ENCODE assay signal across 10 cellular contexts in the genomic region with DNA sequence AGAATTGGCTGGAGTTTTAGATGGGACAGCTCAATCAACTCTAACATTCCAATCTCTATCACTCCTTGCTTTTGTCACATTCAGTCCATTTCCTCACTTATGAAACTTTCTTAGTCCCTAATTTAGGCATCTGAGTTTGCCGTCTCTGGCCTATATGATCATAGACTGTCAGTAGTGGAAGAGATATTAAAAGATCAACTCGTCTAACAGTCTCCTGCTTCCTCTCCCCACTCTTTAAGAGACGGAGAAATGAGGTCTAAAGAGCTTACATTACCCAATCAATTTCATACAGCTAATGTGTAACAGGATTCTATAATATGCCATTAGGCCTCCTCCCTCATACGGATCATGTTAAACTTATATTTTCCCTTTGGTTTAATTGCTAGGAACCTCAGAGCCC. TPM values are rescaled to one million over a fixed set of nuclear protein-coding genes. Genes with fewer than 3 reads are reported as not detected.
A peak's percentile ranks its signal among the peaks of the same experiment; 100 is the strongest.
DNase-seq lines count a peak whose midpoint lies in the region; ATAC-seq and TF ChIP-seq lines count a peak whose summit lies in the region.
"Had no signal": no experiment of that assay in that cellular context is flagged by ENCODE, and none has a peak within 500 bp of the region (broad histone marks: within the 10 kb centered on the region; RNA-seq: fewer than 3 reads in every experiment).

No MANE protein-coding gene starts in this region.

- peak overlapping the region; percentile 73 to 94 (median 88); a peak in 21 of 22 replicates for H3K27ac ChIP-seq in BLaER1 treated with 17β-estradiol and CSF1 and Interleukin-3, amounts not matched to agents 10 nM and 100 nM
- no peak overlapping the region for H3K27ac ChIP-seq in naive thymus-derived CD4-positive, alpha-beta T cell (ENCODE audit: low read depth, low read length)
- H3K27ac ChIP-seq in coronary artery (no peak overlapping the region), SJCRH30 (no peak overlapping the region)

- H3K27me3 Mint-ChIP-seq in activated CD4-positive, alpha-beta memory T cell treated with anti-CD3 and anti-CD28 coated beads for 36 hours: no peaks in the 10 kb centered on the region
- peaks cover 0 to 2% (median 0%) of the 10 kb centered on the region in 5 donors for H3K27me3 Mint-ChIP-seq in naive thymus-derived CD4-positive, alpha-beta T cell

- DNase-seq in Jurkat, Clone E6-1 (ENCODE audit: low read depth, low spot score): no peak
- DNase-seq in activated CD4-positive, alpha-beta memory T cell treated with anti-CD3 and anti-CD28 coated beads for 36 hours: no peak
- no peak for DNase-seq in naive thymus-derived CD4-positive, alpha-beta T cell
- DNase-seq in COLO668 (lab: John Stamatoyannopoulos, UW; ENCODE audit: unreplicated experiment): no peak
- no peak for DNase-seq in coronary artery (ENCODE audit: low spot score)
- no peak for DNase-seq in SJCRH30
- DNase-seq: NCI-H146; stimulated activated CD4-positive, alpha-beta T cell treated with anti-CD3 and anti-CD28 coated beads, Interleukin-1b, Interleukin-23, amount 100 ng/mL, for 48 hours had no signal

- peaks cover 18 to 31% (median 26%) of the 10 kb centered on the region in 10 experiments for H3K4me1 ChIP-seq in BLaER1 treated with 17β-estradiol and CSF1 and Interleukin-3, amounts not matched to agents 10 nM and 100 nM
- H3K4me1 ChIP-seq in naive thymus-derived CD4-positive, alpha-beta T cell (ENCODE audit: control insufficient read depth in 2 of 2, insufficient read depth in 2 of 2, low read length in 2 of 2): peaks cover 12% of the 10 kb centered on the region in 2 donors
- peaks cover 10% of the 10 kb centered on the region for H3K4me1 ChIP-seq in SJCRH30

- H3K36me3 ChIP-seq in BLaER1 treated with 17β-estradiol and CSF1 and Interleukin-3, amounts not matched to agents 10 nM and 100 nM: peaks cover 0 to 11% (median 0%) of the 10 kb centered on the region in 11 experiments; a peak in 1 of 22 replicates
- H3K36me3 ChIP-seq in naive thymus-derived CD4-positive, alpha-beta T cell (ENCODE audit: control insufficient read depth in 2 of 3, insufficient read depth in 3 of 3, low read length in 3 of 3): no peaks in the 10 kb centered on the region
- H3K36me3 ChIP-seq in SJCRH30: no peaks in the 10 kb centered on the region

- peaks cover 4% of the 10 kb centered on the region for H3K36me3 Mint-ChIP-seq in activated CD4-positive, alpha-beta memory T cell treated with anti-CD3 and anti-CD28 coated beads for 36 hours
- peaks cover 0 to 15% (median 8%) of the 10 kb centered on the region in 5 donors for H3K36me3 Mint-ChIP-seq in naive thymus-derived CD4-positive, alpha-beta T cell

- ATAC-seq in naive thymus-derived CD4-positive, alpha-beta T cell: no peak
- ATAC-seq in GM18867 (IDR thresholded peaks at IDR 0.05; ENCODE audit: unreplicated experiment): no peak

- POLR2A ChIA-PET in activated CD4-positive, alpha-beta memory T cell treated with anti-CD3 and anti-CD28 coated beads for 36 hours (lab: Charles Lee): no interaction called here
- POLR2A ChIA-PET in naive thymus-derived CD4-positive, alpha-beta T cell (lab: Charles Lee): interaction anchor here (0.9 kb wide), 1 partner anchor 92 kb away, joined by 3 read pairs; no protein-coding TSS in a partner anchor

- H3K9me3 Mint-ChIP-seq in activated CD4-positive, alpha-beta memory T cell treated with anti-CD3 and anti-CD28 coated beads for 36 hours: no peaks in the 10 kb centered on the region
- peaks cover 0 to 4% (median 0%) of the 10 kb centered on the region in 11 donors for H3K9me3 Mint-ChIP-seq in naive thymus-derived CD4-positive, alpha-beta T cell

- peak overlapping the region; percentile 75 to 93 (median 84) for H3K4me2 ChIP-seq in BLaER1 treated with 17β-estradiol and CSF1 and Interleukin-3, amounts not matched to agents 10 nM and 100 nM

- H3K4me3 ChIP-seq in BLaER1 treated with 17β-estradiol and CSF1 and Interleukin-3, amounts not matched to agents 10 nM and 100 nM: peak overlapping the region; percentile 53 to 74 (median 66)
- peak overlapping the region; percentile 54 for H3K4me3 ChIP-seq in Jurkat, Clone E6-1 (ENCODE audit: low read length)
- H3K4me3 ChIP-seq in naive thymus-derived CD4-positive, alpha-beta T cell (ENCODE audit: low read length): no peak overlapping the region
- H3K4me3 ChIP-seq in coronary artery (no peak overlapping the region), SJCRH30 (no peak overlapping the region)

- peak overlapping the region; percentile 97 for H3K4me3 Mint-ChIP-seq in activated CD4-positive, alpha-beta memory T cell treated with anti-CD3 and anti-CD28 coated beads for 36 hours
- H3K4me3 Mint-ChIP-seq in naive thymus-derived CD4-positive, alpha-beta T cell: peak overlapping the region in 6 of 10 donors; percentile 39 to 98 (median 97)

- H3K4me1 Mint-ChIP-seq in activated CD4-positive, alpha-beta memory T cell treated with anti-CD3 and anti-CD28 coated beads for 36 hours (ENCODE audit: low read depth): peaks cover 16% of the 10 kb centered on the region
- peaks cover 13 to 39% (median 26%) of the 10 kb centered on the region in 7 donors for H3K4me1 Mint-ChIP-seq in naive thymus-derived CD4-positive, alpha-beta T cell

- CTCF ChIA-PET in activated CD4-positive, alpha-beta memory T cell treated with anti-CD3 and anti-CD28 coated beads for 36 hours (lab: Charles Lee): no interaction called here
- CTCF ChIA-PET in naive thymus-derived CD4-positive, alpha-beta T cell (lab: Charles Lee): no interaction called here

- no peak for TF ChIP-seq CTCF in coronary artery (IDR thresholded peaks at IDR 0.05)

- H3K27me3 ChIP-seq in BLaER1 treated with 17β-estradiol and CSF1 and Interleukin-3, amounts not matched to agents 10 nM and 100 nM: no peaks in the 10 kb centered on the region
- H3K27me3 ChIP-seq in naive thymus-derived CD4-positive, alpha-beta T cell (ENCODE audit: control insufficient read depth in 2 of 2, insufficient read depth in 2 of 2, low read length in 2 of 2): no peaks in the 10 kb centered on the region
- H3K27me3 ChIP-seq in SJCRH30: no peaks in the 10 kb centered on the region

- no peak overlapping the region for H3K27ac Mint-ChIP-seq in activated CD4-positive, alpha-beta memory T cell treated with anti-CD3 and anti-CD28 coated beads for 36 hours
- H3K27ac Mint-ChIP-seq in naive thymus-derived CD4-positive, alpha-beta T cell: peak overlapping the region in 7 of 9 donors; percentile 38 to 100 (median 99)

- peaks cover 0 to 7% (median 0%) of the 10 kb centered on the region in 11 experiments; a peak in 1 of 22 replicates for H3K9me3 ChIP-seq in BLaER1 treated with 17β-estradiol and CSF1 and Interleukin-3, amounts not matched to agents 10 nM and 100 nM (replicated peaks in 1 of 11)
- H3K9me3 ChIP-seq in naive thymus-derived CD4-positive, alpha-beta T cell (ENCODE audit: control insufficient read depth in 2 of 3, low read length in 3 of 3): no peaks in the 10 kb centered on the region
- no peaks in the 10 kb centered on the region for H3K9me3 ChIP-seq in SJCRH30 (replicated peaks)

- no peaks in the 10 kb centered on the region for H4K20me1 ChIP-seq in BLaER1 treated with 17β-estradiol and CSF1 and Interleukin-3, amounts not matched to agents 10 nM and 100 nM

- peak overlapping the region; percentile 75 to 88 (median 83) for H3K9ac ChIP-seq in BLaER1 treated with 17β-estradiol and CSF1 and Interleukin-3, amounts not matched to agents 10 nM and 100 nM

- intact Hi-C loops in activated CD4-positive, alpha-beta memory T cell treated with anti-CD3 and anti-CD28 coated beads for 36 hours (cut with micrococcal nuclease): no loop called here
- intact Hi-C loops in naive thymus-derived CD4-positive, alpha-beta T cell (cut with micrococcal nuclease): loop anchor here in 1 of 2 donors (5.0 kb wide), 1 partner anchor 1642 kb away; no protein-coding TSS in a partner anchor

RNA-seq across cellular contexts. Expression of gene ATP23, which starts 6.6 kb away (rescaled TPM):
- polyA plus RNA-seq in Jurkat, Clone E6-1 (2012; ENCODE audit: insufficient read depth, insufficient read length): 35.7 TPM
- 10 to 100 TPM; 14.9 to 16.3 TPM for total RNA-seq in activated CD4-positive, alpha-beta memory T cell treated with anti-CD3 and anti-CD28 coated beads for 36 hours
- 10 to 100 TPM in 1 of 5 experiments, 1 to 10 TPM in 4; 7.2 to 12.3 (median 8.2) TPM for total RNA-seq in naive thymus-derived CD4-positive, alpha-beta T cell
- 10 to 100 TPM; 30.1 to 31.1 TPM for polyA plus RNA-seq in naive thymus-derived CD4-positive, alpha-beta T cell
- total RNA-seq in SJCRH30 (2014; rRNA removed; shearing (Covaris generic)): 223 and 224 TPM in 2 replicates

Comparison
In these comparisons a context has a peak if more than half of its experiments do, and no peak if none do; other contexts are left out.
1. H3K27ac ChIP-seq: peak in BLaER1 treated with 17β-estradiol and CSF1 and Interleukin-3, amounts not matched to agents 10 nM and 100 nM (11 of 11); none in naive thymus-derived CD4-positive, alpha-beta T cell (single experiment), coronary artery (0 of 2) and SJCRH30 (single experiment).
2. H3K4me3 ChIP-seq: peak in BLaER1 treated with 17β-estradiol and CSF1 and Interleukin-3, amounts not matched to agents 10 nM and 100 nM (10 of 10) and Jurkat, Clone E6-1 (single experiment); none in naive thymus-derived CD4-positive, alpha-beta T cell (single experiment), coronary artery (single experiment) and SJCRH30 (single experiment).
3. RNA of gene ATP23, which starts 6.6 kb away (total RNA-seq): 223 to 224 TPM in SJCRH30; 14.9 to 16.3 TPM in activated CD4-positive, alpha-beta memory T cell treated with anti-CD3 and anti-CD28 coated beads for 36 hours and 7.2 to 12.3 TPM in naive thymus-derived CD4-positive, alpha-beta T cell; every median in the first group is over 10 times any median in the second.